ENCODE assay signal across 8 cellular contexts in genomic region chr5:136329791-136330190, GRCh38. TPM values are rescaled to one million over a fixed set of nuclear protein-coding genes. Genes with fewer than 3 reads are reported as not detected.
"Had no signal": no experiment of that assay in that cellular context is flagged by ENCODE, and none has a peak within 500 bp of the region (broad histone marks: within the 10 kb centered on the region; RNA-seq: fewer than 3 reads in every experiment).

No MANE protein-coding gene starts in this region.

- H3K27ac ChIP-seq: HL-60 had no signal

- DNase-seq: IMR-90, KBM-7, KG1 had no signal

- H3K4me3 ChIP-seq: K562 had no signal

RNA-seq across cellular contexts. Expression of gene TRPC7, which starts 35.6 kb away (rescaled TPM):
- total RNA-seq: HepG2, HT-29, HT1080, IMR-90, K562 had no signal
